21 cellular contexts compared by ENCODE assay signal in the genomic region with DNA sequence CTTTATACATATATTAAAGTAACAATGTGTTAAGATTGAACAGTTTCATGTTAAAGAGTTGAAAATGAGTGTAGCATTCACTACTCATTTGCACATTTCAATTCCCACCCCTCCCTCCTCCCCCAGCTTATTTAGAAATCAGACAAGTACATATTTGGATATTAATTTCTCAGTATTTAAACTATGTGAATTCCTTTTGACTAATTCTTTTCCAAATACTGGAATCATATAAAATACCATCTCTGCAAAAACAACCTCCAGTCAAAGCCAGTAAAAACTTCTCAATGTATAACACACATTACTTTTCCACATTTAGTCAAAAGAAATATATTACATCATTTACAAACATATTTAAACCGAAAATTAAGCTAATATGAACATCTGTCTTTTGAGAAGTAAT. TPM values are rescaled to one million over a fixed set of nuclear protein-coding genes. Genes with fewer than 3 reads are reported as not detected.
A peak's percentile ranks its signal among the peaks of the same experiment; 100 is the strongest.
DNase-seq lines count a peak whose midpoint lies in the region; ATAC-seq, FAIRE-seq and TF ChIP-seq lines count a peak whose summit lies in the region.
"Had no signal": no experiment of that assay in that cellular context is flagged by ENCODE, and none has a peak within 500 bp of the region (broad histone marks: within the 10 kb centered on the region; RNA-seq: fewer than 3 reads in every experiment).

No MANE protein-coding gene starts in this region.

- no peaks in the 10 kb centered on the region for H3K4me1 Mint-ChIP-seq in endodermal cell

- peaks cover 9 to 16% of the 10 kb centered on the region in 2 experiments; a peak in 3 of 4 replicates for H3K79me1 ChIP-seq in IMR-90 (ENCODE audit: low read depth in 1 of 2, low read length in 2 of 2)

- BruUV-seq in IMR-90 (replicated peaks; lab: Mats Ljungman, UMichigan) (no TSS peak), A673 (replicated peaks; lab: Mats Ljungman, UMichigan) (no TSS peak)

- 100% methylated on average over 1 of the region's 1 CpG; no CpG with 5 or more reads in 1 of the 2 experiments for WGBS in IMR-90 (ENCODE audit: extremely low coverage in 2 of 2, insufficient read length in 1 of 2), 2 experiments
- WGBS in endodermal cell (ENCODE audit: insufficient coverage in 1 of 2, insufficient read length in 1 of 2), 2 experiments = 100% methylated on average over 1 of the region's 1 CpG; no CpG with 5 or more reads in 1 of the 2 experiments

- H3K18ac ChIP-seq in IMR-90 (ENCODE audit: low read depth, low read length) = no peak overlapping the region

- intact Hi-C loops in IMR-90 (cut with micrococcal nuclease) (no loop called here), A673 (cut with micrococcal nuclease; ENCODE audit: unreplicated experiment) (no loop called here)

- in situ Hi-C loops in IMR-90 (cut with MboI; ENCODE audit: low sequenced_read_pairs) = no loop called here

- no peak for TF ChIP-seq CTCF in AG10803 (conservative IDR thresholded peaks at IDR 0.05; ENCODE audit: low read length)
- TF ChIP-seq CTCF in IMR-90 (conservative IDR thresholded peaks at IDR 0.05; ENCODE audit: low read depth, low read length) = no peak
- no peak for TF ChIP-seq CTCF in endodermal cell (conservative IDR thresholded peaks at IDR 0.05)
- TF ChIP-seq CTCF in A673 (conservative IDR thresholded peaks at IDR 0.05; ENCODE audit: low read depth, low read length) = no peak

- H3K36me3 ChIP-seq in IMR-90 (ENCODE audit: control insufficient read depth, insufficient read depth, low read length) = peaks cover 20% of the 10 kb centered on the region
- H3K36me3 ChIP-seq in endodermal cell (ENCODE audit: control insufficient read depth, insufficient read depth, low read length) = peaks cover 41% of the 10 kb centered on the region
- H3K36me3 ChIP-seq in A673 (ENCODE audit: insufficient read depth, low read length, poor library complexity, severe bottlenecking) = peaks cover 16% of the 10 kb centered on the region

- H3K27ac ChIP-seq in IMR-90 (ENCODE audit: insufficient read depth, low read length) (no peak overlapping the region), endodermal cell (ENCODE audit: low read depth, low read length) (no peak overlapping the region), A673 (ENCODE audit: low read depth, low read length, poor library complexity, severe bottlenecking) (no peak overlapping the region)
- H3K27ac ChIP-seq: 22Rv1 had no signal

- no peak overlapping the region for H2AFZ ChIP-seq in IMR-90 (replicated peaks; ENCODE audit: low read length, poor library complexity)

- no peak overlapping the region for H2BK5ac ChIP-seq in IMR-90 (ENCODE audit: low read depth, low read length, poor library complexity, severe bottlenecking)

- H3K23ac ChIP-seq in IMR-90 (ENCODE audit: low read depth, low read length) = no peak overlapping the region

- no peak overlapping the region for H3K14ac ChIP-seq in IMR-90 (replicated peaks; ENCODE audit: low read depth, low read length)

- H3K36me3 Mint-ChIP-seq in endodermal cell (ENCODE audit: low read depth) = peaks cover 26% of the 10 kb centered on the region

- H4K5ac ChIP-seq in IMR-90 (ENCODE audit: low read depth, low read length) = no peak overlapping the region

- H3K27me3 ChIP-seq in IMR-90 (ENCODE audit: control insufficient read depth, insufficient read depth, low read length) (no peaks in the 10 kb centered on the region), endodermal cell (ENCODE audit: control insufficient read depth, insufficient read depth, low read length, poor library complexity, severe bottlenecking) (no peaks in the 10 kb centered on the region), A673 (replicated peaks; ENCODE audit: insufficient read depth, low read depth, low read length, poor library complexity) (no peaks in the 10 kb centered on the region)

- H2BK120ac ChIP-seq in IMR-90 (ENCODE audit: low read depth, low read length) = no peak overlapping the region

- no peak overlapping the region for H2BK15ac ChIP-seq in IMR-90 (ENCODE audit: low read depth, low read length)

- H3K4ac ChIP-seq in IMR-90 (ENCODE audit: low read depth, low read length) = no peak overlapping the region

- ATAC-seq in IMR-90 (ENCODE audit: low read depth) = peak; percentile 40
- no peak for ATAC-seq in GM19395 (IDR thresholded peaks at IDR 0.05; ENCODE audit: unreplicated experiment)

- TF ChIP-seq RAD21 in IMR-90 (IDR thresholded peaks at IDR 0.05; ENCODE audit: low read length) = no peak

- FAIRE-seq in G401.6 (lab: Jason Lieb, UNC) (peak; percentile 50), frontal cortex (lab: Jason Lieb, UNC) (peak; percentile 44)
- FAIRE-seq: GM12892, GM19239, H54 had no signal

- no peak overlapping the region for H4K91ac ChIP-seq in IMR-90 (ENCODE audit: insufficient read depth, low read depth, low read length)

- H3K9me3 ChIP-seq in IMR-90 (ENCODE audit: control insufficient read depth, insufficient read depth, low read length) = no peaks in the 10 kb centered on the region
- H3K9me3 ChIP-seq in endodermal cell (ENCODE audit: control insufficient read depth, low read length) = no peaks in the 10 kb centered on the region
- no peaks in the 10 kb centered on the region for H3K9me3 ChIP-seq in A673 (ENCODE audit: low read depth, low read length, poor library complexity, severe bottlenecking)
- H3K9me3 ChIP-seq: HAP-1 had no signal

- no peak overlapping the region for H3K56ac ChIP-seq in IMR-90 (ENCODE audit: extremely low read depth, insufficient read depth, low read length)

- H2AK5ac ChIP-seq in IMR-90 (ENCODE audit: low read depth, low read length) = no peak overlapping the region

- H3K4me1 ChIP-seq in IMR-90 (ENCODE audit: control insufficient read depth, insufficient read depth, low read length) (peaks cover 5% of the 10 kb centered on the region), endodermal cell (ENCODE audit: control insufficient read depth, insufficient read depth, low read length) (no peaks in the 10 kb centered on the region), A673 (ENCODE audit: insufficient read depth, low read length, poor library complexity, severe bottlenecking) (no peaks in the 10 kb centered on the region)

- no peaks in the 10 kb centered on the region for H4K20me1 ChIP-seq in IMR-90 (ENCODE audit: insufficient read depth, low read length)

- no peaks in the 10 kb centered on the region for H3K9me3 Mint-ChIP-seq in endodermal cell
- H3K9me3 Mint-ChIP-seq: CD4-positive, alpha-beta memory T cell had no signal

- H3K4me3 Mint-ChIP-seq in endodermal cell = no peak overlapping the region
- H3K4me3 Mint-ChIP-seq: CD4-positive, alpha-beta memory T cell had no signal

- POLR2A ChIA-PET in IMR-90 (lab: Charles Lee; ENCODE audit: unreplicated experiment) (no interaction called here), A673 (lab: Charles Lee; ENCODE audit: low non-redundant PET) (no interaction called here)

- no peak overlapping the region for H3K4me2 ChIP-seq in IMR-90 (ENCODE audit: low read depth, low read length)

- DNase-seq in AG10803 (ENCODE audit: low read depth) (peak; percentile 27), IMR-90 (no peak), frontal cortex (ENCODE audit: low spot score in 2 of 2) (no peak), endodermal cell (no peak), A673 (ENCODE audit: low spot score) (no peak)
- DNase-seq: ACHN; C1 segment of cervical spinal cord; Calu3; CD4-positive, alpha-beta memory T cell; COR-L47; DMS53; DMS79 treated with DMSO at 0.1 percent for 48 hours; GF-D8; GOT3 had no signal

- no peak overlapping the region for H4K8ac ChIP-seq in IMR-90 (ENCODE audit: low read depth in 2 of 2, low read length in 2 of 2)

- H2AK9ac ChIP-seq in IMR-90 (replicated peaks; ENCODE audit: low read depth, low read length, poor library complexity) = no peak overlapping the region

- CTCF ChIA-PET in IMR-90 (lab: Yijun Ruan, JAX) = no interaction called here
- CTCF ChIA-PET in A673 (lab: Charles Lee) = no interaction called here

- no peaks in the 10 kb centered on the region for H3K27me3 Mint-ChIP-seq in endodermal cell (ENCODE audit: insufficient read depth)
- H3K27me3 Mint-ChIP-seq: CD4-positive, alpha-beta memory T cell had no signal

- H3K4me3 ChIP-seq in AG10803 (ENCODE audit: low read length) (no peak overlapping the region), IMR-90 (ENCODE audit: insufficient read depth, low read depth, low read length) (no peak overlapping the region), endodermal cell (ENCODE audit: low read length) (no peak overlapping the region), A673 (ENCODE audit: low read depth, low read length, poor library complexity, severe bottlenecking) (no peak overlapping the region)
- H3K4me3 ChIP-seq: HAP-1 had no signal

- 0 out of 2 replicates have a peak, but pooled peaks cover 3% of the 10 kb centered on the region for H3K9me1 ChIP-seq in IMR-90 (ENCODE audit: insufficient read depth, low read length)

- H3K9ac ChIP-seq in IMR-90 (ENCODE audit: low read depth, low read length) (no peak overlapping the region), endodermal cell (ENCODE audit: extremely low read depth, low read length, poor library complexity, severe bottlenecking) (no peak overlapping the region)

- dilution Hi-C loops in IMR-90 (cut with HindIII; ENCODE audit: low sequenced_read_pairs, unreplicated experiment) = no loop called here

- H3K27ac Mint-ChIP-seq in endodermal cell = no peak overlapping the region
- H3K27ac Mint-ChIP-seq: CD4-positive, alpha-beta memory T cell had no signal

- TF ChIP-seq POLR2A in IMR-90 (IDR thresholded peaks at IDR 0.05; ENCODE audit: low read depth, low read length) = no peak

- H2BK20ac ChIP-seq in IMR-90 (ENCODE audit: low read depth, low read length) = no peak overlapping the region

TF ChIP-seq in IMR-90, 13 proteins besides CTCF, POLR2A, EP300 and RAD21 (continues in another document):
- TF ChIP-seq MXI1 (IDR thresholded peaks at IDR 0.05; ENCODE audit: borderline replicate concordance, low read depth, low read length) (no peak), BHLHE40 (IDR thresholded peaks at IDR 0.05; ENCODE audit: low read depth, low read length) (no peak)

RNA-seq across cellular contexts. Expression of gene SHC4, which starts 25.5 kb away (rescaled TPM):
- total RNA-seq in IMR-90 (2012; rRNA removed) (2.5 and 2.7 TPM in 2 replicates), frontal cortex (5.7 TPM), endodermal cell (under 1 TPM; 0.29 to 0.58 TPM), A673 (2021) (0.57 and 0.73 TPM in 2 replicates)
- polyA plus RNA-seq in IMR-90 (2012; rRNA removed) = 0.91 and 0.95 TPM in 2 replicates
- 0.34 and 0.49 TPM in 2 replicates for polyA plus RNA-seq in IMR-90 (2012; cell fraction: cytosol; rRNA removed)
- polyA plus RNA-seq in IMR-90 (2012; cell fraction: nucleus; rRNA removed; ENCODE audit: low replicate concordance) = 0.65 and 2.8 TPM in 2 replicates
- 1.8 TPM for polyA plus RNA-seq in endodermal cell (2013, experiment 1 of 2)
- 1.5 TPM for polyA plus RNA-seq in endodermal cell (2013, experiment 2 of 2)
- polyA plus RNA-seq: CD4-positive, alpha-beta memory T cell had no signal

RNA-seq across cellular contexts. Expression of gene SECISBP2L, which starts 57.1 kb away (rescaled TPM):
- 34.1 and 45.0 TPM in 2 replicates for total RNA-seq in IMR-90 (2012; rRNA removed)
- polyA plus RNA-seq in IMR-90 (2012; rRNA removed) = 10.4 and 13.1 TPM in 2 replicates
- 2.9 and 4.7 TPM in 2 replicates for polyA plus RNA-seq in IMR-90 (2012; cell fraction: cytosol; rRNA removed)
- 14.0 and 29.6 TPM in 2 replicates for polyA plus RNA-seq in IMR-90 (2012; cell fraction: nucleus; rRNA removed; ENCODE audit: low replicate concordance)
- total RNA-seq in frontal cortex = 95.8 TPM
- total RNA-seq in endodermal cell = 10 to 100 TPM; 49.4 to 51.0 TPM
- 25.2 TPM for polyA plus RNA-seq in endodermal cell (2013, experiment 1 of 2)
- polyA plus RNA-seq in endodermal cell (2013, experiment 2 of 2) = 25.9 TPM
- total RNA-seq in A673 (2021) = 36.4 and 36.8 TPM in 2 replicates
